In genomic region chr2:41949091-41949490, GRCh38 we compare ENCODE assay signal across 21 cellular contexts.
"Had no signal": no experiment of that assay in that cellular context is flagged by ENCODE, and none has a peak within 500 bp of the region (broad histone marks: within the 10 kb centered on the region; RNA-seq: fewer than 3 reads in every experiment).

No MANE protein-coding gene starts in this region.

- H3K4me3 Mint-ChIP-seq: activated naive CD8-positive, alpha-beta T cell treated with anti-CD3 and anti-CD28 coated beads for 36 hours; central memory CD8-positive, alpha-beta T cell; effector memory CD8-positive, alpha-beta T cell; neural crest cell; stimulated activated memory B cell treated with anti-CD40 and anti-IgM and Interleukin-4, amounts not matched to agents 10 μg/mL and 1 μg/mL and 100 μg/mL, for 72 hours had no signal

- H3K36me3 Mint-ChIP-seq: activated naive CD8-positive, alpha-beta T cell treated with anti-CD3 and anti-CD28 coated beads for 36 hours; stimulated activated memory B cell treated with anti-CD40 and anti-IgM and Interleukin-4, amounts not matched to agents 10 μg/mL and 1 μg/mL and 100 μg/mL, for 72 hours had no signal

- H3K9me3 Mint-ChIP-seq: activated naive CD8-positive, alpha-beta T cell treated with anti-CD3 and anti-CD28 coated beads for 36 hours; central memory CD8-positive, alpha-beta T cell; effector memory CD8-positive, alpha-beta T cell; stimulated activated memory B cell treated with anti-CD40 and anti-IgM and Interleukin-4, amounts not matched to agents 10 μg/mL and 1 μg/mL and 100 μg/mL, for 72 hours had no signal

- H3K4me3 ChIP-seq: esophagus muscularis mucosa, gastrocnemius medialis, heart left ventricle, left lung, mucosa of descending colon, smooth muscle cell, stomach, suprapubic skin, tibial nerve had no signal

- ATAC-seq: effector memory CD8-positive, alpha-beta T cell; gastrocnemius medialis; left lung; mucosa of descending colon; sciatic nerve; stimulated activated memory B cell treated with anti-CD40 and anti-IgM and Interleukin-4, amounts not matched to agents 10 μg/mL and 1 μg/mL and 100 μg/mL, for 72 hours had no signal

- H3K4me1 ChIP-seq: left lung, suprapubic skin had no signal

- H3K9me3 ChIP-seq: esophagus muscularis mucosa, gastrocnemius medialis, heart left ventricle, left lung, mucosa of descending colon, stomach, suprapubic skin, tibial nerve had no signal

- H3K27me3 ChIP-seq: esophagus muscularis mucosa, gastrocnemius medialis, heart left ventricle, tibial nerve had no signal

- H3K36me3 ChIP-seq: esophagus muscularis mucosa, gastrocnemius medialis, heart left ventricle, left lung, stomach, suprapubic skin, tibial nerve had no signal

- H3K27ac ChIP-seq: esophagus muscularis mucosa, gastrocnemius medialis, left lung, stomach, suprapubic skin, tibial nerve had no signal

- H3K4me1 Mint-ChIP-seq: central memory CD8-positive, alpha-beta T cell had no signal

- DNase-seq: activated CD4-positive, alpha-beta T cell treated with anti-CD3 and anti-CD28 coated beads, Interleukin-2, amount 50 U/mL, for 4 hours; activated CD8-positive, alpha-beta memory T cell treated with anti-CD3 and anti-CD28 coated beads, Interleukin-2, amount 50 U/mL, for 48 hours; activated naive CD4-positive, alpha-beta T cell treated with Interleukin-2 at 50 U/mL for 16 hours; activated naive CD8-positive, alpha-beta T cell treated with anti-CD3 and anti-CD28 coated beads for 36 hours; activated T-cell treated with anti-CD3 and anti-CD28 coated beads, Interleukin-2, amount 50 U/mL, for 48 hours; effector memory CD8-positive, alpha-beta T cell; gastrocnemius medialis; heart left ventricle; left lung; mucosa of descending colon; stimulated activated CD4-positive, alpha-beta T cell treated with anti-CD3 and anti-CD28 coated beads, Interleukin-15, amount 100 ng/mL, for 24 hours; stomach; T-helper 1 cell had no signal

- H3K27ac Mint-ChIP-seq: activated naive CD8-positive, alpha-beta T cell treated with anti-CD3 and anti-CD28 coated beads for 36 hours; effector memory CD8-positive, alpha-beta T cell; stimulated activated memory B cell treated with anti-CD40 and anti-IgM and Interleukin-4, amounts not matched to agents 10 μg/mL and 1 μg/mL and 100 μg/mL, for 72 hours had no signal
